ENCODE assay signal across 3 cellular contexts in genomic region chr6:122890250-122890649, GRCh38.
TF ChIP-seq lines count a peak whose summit lies in the region.

No MANE protein-coding gene starts in this region.

TF ChIP-seq in HepG2, 621 proteins besides CTCF, POLR2A, EP300 and RAD21 (continued from another document):
- peak; percentile 92 for TF ChIP-seq ATF7 (IDR thresholded peaks at IDR 0.05)
- no peak for TF ChIP-seq ATF7 (CRISPR knock-in tag; IDR thresholded peaks at IDR 0.05)
- TF ChIP-seq ZNF143 (CRISPR knock-in tag; IDR thresholded peaks at IDR 0.05), result no peak

TF ChIP-seq in HEK293, 187 proteins besides CTCF, POLR2A, EP300 and RAD21:
- TF ChIP-seq ATF2 (tag by site-specific recombination; IDR thresholded peaks at IDR 0.05; ENCODE audit: low read depth) (peak; percentile 66; the same call in 1 of the 2 replicates), ZNF335 (tag by site-specific recombination; conservative IDR thresholded peaks at IDR 0.05) (no peak)

TF ChIP-seq in GM12878, 131 proteins besides CTCF, POLR2A, EP300 and RAD21 (continued from another document):
- TF ChIP-seq IRF4 (IDR thresholded peaks at IDR 0.05; ENCODE audit: low read depth, low read length) (no peak), ATF7 (IDR thresholded peaks at IDR 0.05; ENCODE audit: low read depth) (peak; percentile 25; the same call in 1 of the 2 replicates)
